ENCODE assay signal across 24 cellular contexts in genomic region chr5:62954578-62954977, GRCh38.
"Had no signal": no experiment of that assay in that cellular context is flagged by ENCODE, and none has a peak within 500 bp of the region (broad histone marks: within the 10 kb centered on the region; RNA-seq: fewer than 3 reads in every experiment).

No MANE protein-coding gene starts in this region.

- H3K9me3 ChIP-seq: colonic mucosa, esophagus muscularis mucosa, esophagus squamous epithelium, gastrocnemius medialis, gastroesophageal sphincter, heart left ventricle, heart right ventricle had no signal

- H3K27me3 ChIP-seq: colonic mucosa, dorsolateral prefrontal cortex, esophagus muscularis mucosa, esophagus squamous epithelium, foreskin keratinocyte, gastrocnemius medialis, gastroesophageal sphincter, heart left ventricle, heart right ventricle had no signal

- H3K4me3 ChIP-seq: colonic mucosa, coronary artery, dorsolateral prefrontal cortex, esophagus muscularis mucosa, esophagus squamous epithelium, gastrocnemius medialis, gastroesophageal sphincter, heart left ventricle, heart right ventricle had no signal

- ATAC-seq: effector memory CD8-positive, alpha-beta T cell; esophagus mucosa; foreskin keratinocyte; gastrocnemius medialis; gastroesophageal sphincter; heart left ventricle; heart right ventricle had no signal

- H3K36me3 ChIP-seq: colonic mucosa, esophagus muscularis mucosa, esophagus squamous epithelium, gastrocnemius medialis, gastroesophageal sphincter, heart left ventricle, heart right ventricle had no signal

- H3K27ac ChIP-seq: colonic mucosa, coronary artery, dorsolateral prefrontal cortex, epithelial cell of prostate, esophagus muscularis mucosa, esophagus squamous epithelium, foreskin keratinocyte, gastrocnemius medialis, gastroesophageal sphincter, heart left ventricle, heart right ventricle had no signal

- DNase-seq: colonic mucosa; cortex of kidney; dermis blood vessel endothelial cell; dorsolateral prefrontal cortex; effector CD4-positive, alpha-beta T cell; effector CD8-positive, alpha-beta T cell; effector memory CD4-positive, alpha-beta T cell; effector memory CD8-positive, alpha-beta T cell; endodermal cell; erythroblast; esophagus squamous epithelium; foreskin fibroblast; foreskin keratinocyte; foreskin melanocyte; gastrocnemius medialis; glutamatergic neuron; head of caudate nucleus; heart left ventricle; heart right ventricle had no signal

- H3K4me1 ChIP-seq: colonic mucosa, esophagus muscularis mucosa, esophagus squamous epithelium, foreskin keratinocyte, gastrocnemius medialis, gastroesophageal sphincter, heart left ventricle, heart right ventricle had no signal
